In the genomic region with DNA sequence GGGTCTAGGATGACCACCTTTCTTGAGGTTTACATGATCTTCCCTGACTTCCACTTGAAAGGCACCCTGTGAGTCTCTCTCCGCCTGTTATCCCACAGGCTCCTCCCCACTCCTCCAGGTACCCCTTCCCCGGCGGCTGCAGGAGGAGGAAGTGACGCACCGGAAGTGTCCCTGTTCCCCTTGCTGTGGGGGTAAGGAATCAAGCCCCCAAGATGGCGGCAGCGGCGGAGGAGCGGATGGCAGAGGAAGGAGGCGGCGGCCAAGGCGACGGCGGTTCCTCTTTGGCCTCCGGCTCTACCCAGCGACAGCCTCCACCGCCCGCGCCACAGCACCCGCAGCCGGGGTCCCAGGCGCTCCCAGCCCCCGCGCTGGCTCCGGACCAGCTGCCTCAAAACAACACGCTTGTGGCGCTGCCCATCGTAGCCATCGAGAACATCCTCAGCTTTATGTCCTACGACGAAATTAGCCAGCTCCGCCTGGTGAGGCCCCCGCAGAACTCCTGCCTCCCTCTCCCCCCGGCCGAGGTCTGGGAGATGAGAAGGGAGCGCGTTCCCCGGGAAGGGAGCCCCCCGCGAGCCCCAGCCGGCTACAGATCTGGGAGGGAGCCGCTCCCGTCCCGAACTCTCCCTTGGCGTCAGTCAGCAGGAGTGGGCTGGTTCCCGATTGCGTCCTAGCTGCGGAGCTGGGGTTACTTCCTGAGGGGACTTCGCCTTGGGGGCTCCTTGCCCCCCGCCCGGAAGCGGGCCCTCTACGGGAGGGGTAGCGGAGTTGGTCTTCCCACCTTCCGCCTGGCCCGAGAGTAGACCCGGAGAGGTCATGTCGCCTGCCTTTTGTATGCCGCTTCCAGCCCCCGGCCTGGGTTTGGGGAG, we compare ENCODE assay signal across 8 cellular contexts. TPM values are rescaled to one million over a fixed set of nuclear protein-coding genes. Genes with fewer than 3 reads are reported as not detected.
A peak's percentile ranks its signal among the peaks of the same experiment; 100 is the strongest.
DNase-seq lines count a peak whose midpoint lies in the region; ATAC-seq and TF ChIP-seq lines count a peak whose summit lies in the region.

A gene with protein sequence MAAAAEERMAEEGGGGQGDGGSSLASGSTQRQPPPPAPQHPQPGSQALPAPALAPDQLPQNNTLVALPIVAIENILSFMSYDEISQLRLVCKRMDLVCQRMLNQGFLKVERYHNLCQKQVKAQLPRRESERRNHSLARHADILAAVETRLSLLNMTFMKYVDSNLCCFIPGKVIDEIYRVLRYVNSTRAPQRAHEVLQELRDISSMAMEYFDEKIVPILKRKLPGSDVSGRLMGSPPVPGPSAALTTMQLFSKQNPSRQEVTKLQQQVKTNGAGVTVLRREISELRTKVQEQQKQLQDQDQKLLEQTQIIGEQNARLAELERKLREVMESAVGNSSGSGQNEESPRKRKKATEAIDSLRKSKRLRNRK (plus strand): TSS at position 194 of the 869 bp plus-strand sequence. CDS start 19 bp downstream, at position 213.

- peak within 1 kb of the TSS; percentile 97 for H3K9ac ChIP-seq in mucosa of stomach (ENCODE audit: low read length)

- peaks cover 1% of the 10 kb centered on the region for H3K36me3 Mint-ChIP-seq in activated T-cell treated with anti-CD3 and anti-CD28 coated beads, Interleukin-2, amount 50 U/mL, for 4 hours (ENCODE audit: insufficient read depth)

- H3K4me3 ChIP-seq in Panc1 (ENCODE audit: low read depth in 2 of 2, low read length in 2 of 2) (peak within 1 kb of the TSS; percentile 73 to 98), esophagus (ENCODE audit: low read depth in 1 of 2, low read length in 2 of 2) (peak within 1 kb of the TSS; percentile 93 to 96), mucosa of stomach (ENCODE audit: low read length) (peak within 1 kb of the TSS; percentile 95)

- H3K27me3 Mint-ChIP-seq in activated T-cell treated with anti-CD3 and anti-CD28 coated beads, Interleukin-2, amount 50 U/mL, for 4 hours (ENCODE audit: low read depth) = peaks cover 7% of the 10 kb centered on the region

- peaks cover 27% of the 10 kb centered on the region for H3K4me1 Mint-ChIP-seq in activated T-cell treated with anti-CD3 and anti-CD28 coated beads, Interleukin-2, amount 50 U/mL, for 4 hours (ENCODE audit: low read depth)

- intact Hi-C loops in Panc1 (cut with micrococcal nuclease; ENCODE audit: unreplicated experiment) = no loop called here

- peak within 1 kb of the TSS; percentile 91 for H3K27ac ChIP-seq in Panc1 (ENCODE audit: low read length)
- H3K27ac ChIP-seq in esophagus (ENCODE audit: low read depth in 2 of 2, low read length in 1 of 2) = peak within 1 kb of the TSS; percentile 94 to 97

- BruUV-seq in Panc1 (replicated peaks; lab: Mats Ljungman, UMichigan) = no TSS peak

- no peaks in the 10 kb centered on the region for H3K9me3 Mint-ChIP-seq in activated T-cell treated with anti-CD3 and anti-CD28 coated beads, Interleukin-2, amount 50 U/mL, for 4 hours

- H3K4me1 ChIP-seq in Panc1 (ENCODE audit: control insufficient read depth, insufficient read depth, low read length) (peaks cover 15% of the 10 kb centered on the region), esophagus (ENCODE audit: control insufficient read depth in 2 of 2, insufficient read depth in 2 of 2, low read length in 1 of 2) (no peaks in the 10 kb centered on the region), mucosa of stomach (ENCODE audit: control insufficient read depth, insufficient read depth, low read length) (peaks cover 6% of the 10 kb centered on the region)

- H3K27me3 ChIP-seq in Panc1 (ENCODE audit: control insufficient read depth, insufficient read depth, low read length) = no peaks in the 10 kb centered on the region; the same call in 1 of the 2 replicates
- H3K27me3 ChIP-seq in esophagus (ENCODE audit: control insufficient read depth in 1 of 2, insufficient read depth in 2 of 2, low read length in 2 of 2) = no peaks in the 10 kb centered on the region
- no peaks in the 10 kb centered on the region for H3K27me3 ChIP-seq in mucosa of stomach (ENCODE audit: control insufficient read depth, insufficient read depth, low read length)

- H3K9me3 ChIP-seq in Panc1 (ENCODE audit: control insufficient read depth, insufficient read depth, low read depth, low read length) (no peaks in the 10 kb centered on the region), esophagus (ENCODE audit: control insufficient read depth in 2 of 2, insufficient read depth in 1 of 2, low read depth in 1 of 2, low read length in 1 of 2) (no peaks in the 10 kb centered on the region), mucosa of stomach (ENCODE audit: control insufficient read depth, low read length) (no peaks in the 10 kb centered on the region)

- no peak for TF ChIP-seq CTCF in Panc1 (IDR thresholded peaks at IDR 0.05)

- DNase-seq in DMS53 (lab: John Stamatoyannopoulos, UW) = peak; percentile 97
- DNase-seq in KG1 (lab: John Stamatoyannopoulos, UW) = peak; percentile 94
- peak; percentile 78 for DNase-seq in Panc1 (ENCODE audit: low read depth, low spot score)
- DNase-seq in activated T-cell treated with anti-CD3 and anti-CD28 coated beads, Interleukin-2, amount 50 U/mL, for 4 hours = peak; percentile 91
- DNase-seq in stimulated activated CD8-positive, alpha-beta memory T cell treated with anti-CD3 and anti-CD28 coated beads, Interleukin-7, amount 100 ng/mL, for 1 hour (ENCODE audit: low read depth in 2 of 2) = peak; percentile 83 to 85

- 0% methylated on average over 49 to 60 of the region's 60 CpGs for WGBS in esophagus, 2 donors

- peak within 1 kb of the TSS; percentile 90 for H3K4me3 Mint-ChIP-seq in activated T-cell treated with anti-CD3 and anti-CD28 coated beads, Interleukin-2, amount 50 U/mL, for 4 hours

- CTCF ChIA-PET in Panc1 (lab: Charles Lee) = no interaction called here

- peaks cover 7% of the 10 kb centered on the region; the same call in 1 of the 2 replicates for H3K36me3 ChIP-seq in Panc1 (ENCODE audit: control insufficient read depth, insufficient read depth, low read length)
- H3K36me3 ChIP-seq in esophagus (ENCODE audit: control insufficient read depth in 2 of 2, insufficient read depth in 2 of 2, low read length in 1 of 2) = no peaks in the 10 kb centered on the region
- no peaks in the 10 kb centered on the region for H3K36me3 ChIP-seq in mucosa of stomach (ENCODE audit: control insufficient read depth, insufficient read depth, low read length)

- peak; percentile 97 for ATAC-seq in GM21723 (IDR thresholded peaks at IDR 0.05; ENCODE audit: unreplicated experiment)
- peak; percentile 100 for ATAC-seq in Panc1
- peak; percentile 98 to 99 for ATAC-seq in activated T-cell treated with anti-CD3 and anti-CD28 coated beads, Interleukin-2, amount 50 U/mL, for 4 hours

- in situ Hi-C loops in Panc1 (cut with HindIII; ENCODE audit: low pct_unique_long_range_greater_than_20kb, low sequenced_read_pairs) = no loop called here

- POLR2A ChIA-PET in Panc1 (lab: Charles Lee) = no interaction called here

RNA-seq across cellular contexts. Expression of the gene that starts here (rescaled TPM):
- total RNA-seq in Panc1 (2021; ENCODE audit: unreplicated experiment) = 36.6 TPM
- polyA plus RNA-seq in Panc1 (2012; ENCODE audit: insufficient read length) = 19.0 TPM
- 10 to 100 TPM; 33.1 to 34.1 (median 33.3) TPM for total RNA-seq in activated T-cell treated with anti-CD3 and anti-CD28 coated beads, Interleukin-2, amount 50 U/mL, for 4 hours
- polyA plus RNA-seq in esophagus = 10 to 100 TPM; 11.9 to 13.2 TPM

Comparison
In these comparisons a context has a peak if more than half of its experiments do, and no peak if none do; other contexts are left out.
1. Peak in every context shown above with its lines: DNase-seq, ATAC-seq, H3K4me3 ChIP-seq and H3K27ac ChIP-seq.